In genomic region chr6:12785301-12785700, GRCh38 we compare ENCODE assay signal across 18 cellular contexts.
DNase-seq lines count a peak whose midpoint lies in the region; ATAC-seq and TF ChIP-seq lines count a peak whose summit lies in the region.
"Had no signal": no experiment of that assay in that cellular context is flagged by ENCODE, and none has a peak within 500 bp of the region (broad histone marks: within the 10 kb centered on the region; RNA-seq: fewer than 3 reads in every experiment).

No MANE protein-coding gene starts in this region.

- CTCF ChIA-PET in PC-3 (lab: Charles Lee) = no interaction called here

- no peaks in the 10 kb centered on the region for H4K20me1 ChIP-seq in PC-3 (ENCODE audit: low read length)
- no peaks in the 10 kb centered on the region for H4K20me1 ChIP-seq in MM.1S (ENCODE audit: insufficient read depth, low read length)

- H3K36me3 ChIP-seq in PC-3 (ENCODE audit: low read depth, low read length) (no peaks in the 10 kb centered on the region), thyroid gland (no peaks in the 10 kb centered on the region), MM.1S (replicated peaks; ENCODE audit: insufficient read depth, low read length) (no peaks in the 10 kb centered on the region)
- H3K36me3 ChIP-seq: BE2C had no signal

- TF ChIP-seq CTCF in PC-3 (conservative IDR thresholded peaks at IDR 0.05; ENCODE audit: low read depth, low read length) (no peak), thyroid gland (IDR thresholded peaks at IDR 0.05) (no peak), MM.1S (IDR thresholded peaks at IDR 0.05; ENCODE audit: low read length) (no peak)

- H3K4me2 ChIP-seq in PC-3 (ENCODE audit: low read length) (peak overlapping the region; percentile 41; the same call in 1 of the 2 replicates), MM.1S (ENCODE audit: low read depth, low read length) (no peak overlapping the region)

- no TSS peak for BruUV-seq in PC-3 (replicated peaks; lab: Mats Ljungman, UMichigan)

- no peak overlapping the region for H3K9ac ChIP-seq in PC-3 (ENCODE audit: low read length)
- no peak overlapping the region for H3K9ac ChIP-seq in MM.1S (ENCODE audit: low read length)

- ATAC-seq in PC-3 (no peak), esophagus mucosa (peak; percentile 32), GM19452 (IDR thresholded peaks at IDR 0.05; ENCODE audit: unreplicated experiment) (no peak), GM21737 (IDR thresholded peaks at IDR 0.05; ENCODE audit: unreplicated experiment) (no peak)
- ATAC-seq: HCT116, HepG2 had no signal

- H3K79me2 ChIP-seq in PC-3 (ENCODE audit: low read length) = no peaks in the 10 kb centered on the region
- no peaks in the 10 kb centered on the region for H3K79me2 ChIP-seq in MM.1S (ENCODE audit: low read length)

- H2AFZ ChIP-seq in PC-3 (ENCODE audit: low read length) (no peak overlapping the region), MM.1S (ENCODE audit: low read length) (no peak overlapping the region)

- 60 to 63% methylated on average over 5 of the region's 5 CpGs for WGBS in thyroid gland, 2 donors

- H3K9me2 ChIP-seq in PC-3 (replicated peaks; ENCODE audit: low read length) = no peaks in the 10 kb centered on the region
- no peaks in the 10 kb centered on the region for H3K9me2 ChIP-seq in MM.1S (replicated peaks; ENCODE audit: insufficient read depth, low read length)

- intact Hi-C loops in PC-3 (cut with micrococcal nuclease) = no loop called here
- intact Hi-C loops in thyroid gland (cut with DNase I) = no loop called here

- H3K9me3 ChIP-seq in PC-3 (ENCODE audit: low read length) (no peaks in the 10 kb centered on the region), thyroid gland (no peaks in the 10 kb centered on the region), MM.1S (replicated peaks; ENCODE audit: insufficient read depth, low read length) (no peaks in the 10 kb centered on the region)
- H3K9me3 ChIP-seq: BE2C had no signal

- H3K27ac ChIP-seq in PC-3 (ENCODE audit: low read length) (no peak overlapping the region), thyroid gland (no peak overlapping the region), MM.1S (ENCODE audit: low read length) (no peak overlapping the region)

- H3F3A ChIP-seq in PC-3 (ENCODE audit: low read length, unreplicated experiment) (no peaks in the 10 kb centered on the region), MM.1S (ENCODE audit: insufficient read depth, low read length) (no peaks in the 10 kb centered on the region)

- peaks cover 7% of the 10 kb centered on the region; the same call in 1 of the 2 replicates for H3K4me1 ChIP-seq in PC-3 (ENCODE audit: insufficient read depth, low read length)
- H3K4me1 ChIP-seq in thyroid gland = no peaks in the 10 kb centered on the region
- H3K4me1 ChIP-seq in MM.1S (ENCODE audit: low read length) = no peaks in the 10 kb centered on the region
- H3K4me1 ChIP-seq: BE2C had no signal

- POLR2A ChIA-PET in PC-3 (lab: Charles Lee; ENCODE audit: unreplicated experiment) = no interaction called here

- no peak for TF ChIP-seq POLR2A in thyroid gland (IDR thresholded peaks at IDR 0.05)

- H3K4me3 ChIP-seq in PC-3 (ENCODE audit: low read length) (no peak overlapping the region), thyroid gland (replicated peaks in 1 of 3) (no peak overlapping the region), MM.1S (ENCODE audit: low read length) (no peak overlapping the region)

- DNase-seq in PC-3 (peak; percentile 62), thyroid gland (peak; percentile 2 to 29), MM.1S (no peak), iPS-NIHi7 (ENCODE audit: extremely low spot score) (no peak)
- DNase-seq: ACHN; BE2C; C1 segment of cervical spinal cord; CD4-positive, CD25-positive, alpha-beta regulatory T cell; CD8-positive, alpha-beta memory T cell; COR-L47; GDM1; GOT3; H7 had no signal

- H3K27me3 ChIP-seq in PC-3 (ENCODE audit: low read length) (peaks cover 31% of the 10 kb centered on the region), thyroid gland (no peaks in the 10 kb centered on the region), MM.1S (replicated peaks; ENCODE audit: insufficient read depth, low read length) (no peaks in the 10 kb centered on the region)
- H3K27me3 ChIP-seq: BE2C had no signal

Comparison
In these comparisons a context has a peak if more than half of its experiments do, and no peak if none do; other contexts are left out.
1. DNase-seq: peak in PC-3 (single experiment) and thyroid gland (2 of 2); none in MM.1S (single experiment) and iPS-NIHi7 (single experiment).